25 cellular contexts compared by ENCODE assay signal in the genomic region with DNA sequence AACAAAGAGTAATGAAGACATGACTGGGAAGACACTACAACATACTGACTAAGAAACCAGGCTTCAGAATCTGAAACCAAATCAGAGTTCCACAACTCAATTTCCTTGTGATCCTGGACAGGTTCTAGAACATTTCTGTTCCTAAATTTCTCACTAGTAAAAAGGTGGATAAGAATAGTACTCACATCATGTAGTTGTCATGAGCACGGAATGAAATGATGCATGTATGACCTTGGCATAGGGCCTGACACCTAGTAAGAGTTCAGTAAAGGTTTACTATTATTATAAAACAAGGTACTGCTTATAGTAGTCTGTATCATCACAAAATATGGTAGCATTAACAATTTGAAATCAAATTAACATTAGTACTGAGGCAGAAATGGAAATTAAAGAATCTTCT.
"Had no signal": no experiment of that assay in that cellular context is flagged by ENCODE, and none has a peak within 500 bp of the region (broad histone marks: within the 10 kb centered on the region; RNA-seq: fewer than 3 reads in every experiment).

No MANE protein-coding gene starts in this region.

- H3K27ac ChIP-seq: KMS-11, PC-9, SK-N-MC had no signal

- DNase-seq: activated CD4-positive, alpha-beta memory T cell treated with anti-CD3 and anti-CD28 coated beads, Interleukin-2, amount 10 ng/mL, durations not matched to agents 7 days and 5 days; activated CD4-positive, alpha-beta T cell treated with anti-CD3 and anti-CD28 coated beads for 36 hours; activated CD4-positive, alpha-beta T cell treated with anti-CD3 and anti-CD28 coated beads, Interleukin-2, amount 50 U/mL, for 1 hour; activated CD4-positive, CD25-positive, alpha-beta regulatory T cell; activated CD8-positive, alpha-beta memory T cell treated with anti-CD3 and anti-CD28 coated beads, Interleukin-2, amount 50 U/mL, for 4 hours; activated gamma-delta T cell treated with Interleukin-2 at 50 U/mL for 16 hours; activated naive CD4-positive, alpha-beta T cell treated with anti-CD3 and anti-CD28 coated beads, Interleukin-2, amount 10 ng/mL, durations not matched to agents 7 days and 5 days; activated naive CD8-positive, alpha-beta T cell treated with anti-CD3 and anti-CD28 coated beads for 36 hours; activated T-cell treated with anti-CD3 and anti-CD28 coated beads, Interleukin-2, amount 50 U/mL, for 72 hours; anterior cingulate cortex; caudate nucleus; MV-4-11; NCI-H1092 treated with DMSO at 0.1 percent for 48 hours; NCI-H1417 treated with DMSO at 0.1 percent for 48 hours; NCI-H1694 treated with DMSO at 0.1 percent for 48 hours; NCI-H2029 treated with DMSO at 0.1 percent for 48 hours; NCI-H510A treated with DMSO at 0.1 percent for 48 hours; NCI-H69; PC-9; SIG-M5; T-cell; T-helper 2 cell; T1000 had no signal

- ATAC-seq: activated CD4-positive, alpha-beta T cell treated with anti-CD3 and anti-CD28 coated beads for 36 hours; activated T-cell treated with anti-CD3 and anti-CD28 coated beads, Interleukin-2, amount 50 U/mL, for 72 hours; T-cell had no signal

- H3K4me3 ChIP-seq: PC-9, SK-N-MC had no signal
